ENCODE assay signal across 8 cellular contexts in genomic region chr14:68911594-68912227, GRCh38.
DNase-seq lines count a peak whose midpoint lies in the region; ATAC-seq and TF ChIP-seq lines count a peak whose summit lies in the region.

No MANE protein-coding gene starts in this region.

- no peaks in the 10 kb centered on the region for H3K27me3 Mint-ChIP-seq in naive B cell
- peaks cover 57% of the 10 kb centered on the region for H3K27me3 Mint-ChIP-seq in stimulated activated memory B cell treated with anti-CD40 and anti-IgM and Interleukin-4, amounts not matched to agents 10 μg/mL and 1 μg/mL and 100 μg/mL, for 72 hours

- H3K4me1 ChIP-seq in esophagus muscularis mucosa: peaks cover 10 to 96% (median 92%) of the 10 kb centered on the region in 4 donors

- peaks cover 25 to 58% (median 45%) of the 10 kb centered on the region in 4 donors for H3K36me3 ChIP-seq in esophagus muscularis mucosa

- no peak for TF ChIP-seq POLR2A in esophagus muscularis mucosa (IDR thresholded peaks at IDR 0.05; ENCODE audit: low read depth)

- ATAC-seq in GM18498 (IDR thresholded peaks at IDR 0.05; ENCODE audit: unreplicated experiment) (peak; percentile 69), naive B cell (ENCODE audit: low read depth in 2 of 2) (peak; percentile 86 to 89)
- ATAC-seq in stimulated activated memory B cell treated with anti-CD40 and anti-IgM and Interleukin-4, amounts not matched to agents 10 μg/mL and 1 μg/mL and 100 μg/mL, for 72 hours: peak; percentile 68

- peaks cover 0 to 5% (median 0%) of the 10 kb centered on the region in 7 donors for H3K9me3 Mint-ChIP-seq in naive B cell
- H3K9me3 Mint-ChIP-seq in stimulated activated memory B cell treated with anti-CD40 and anti-IgM and Interleukin-4, amounts not matched to agents 10 μg/mL and 1 μg/mL and 100 μg/mL, for 72 hours: peaks cover 5% of the 10 kb centered on the region

- no peak overlapping the region for H3K27ac Mint-ChIP-seq in naive B cell
- no peak overlapping the region for H3K27ac Mint-ChIP-seq in stimulated activated memory B cell treated with anti-CD40 and anti-IgM and Interleukin-4, amounts not matched to agents 10 μg/mL and 1 μg/mL and 100 μg/mL, for 72 hours

- peak in 2 of 3 experiments; percentile 98 to 99 for TF ChIP-seq CTCF in esophagus muscularis mucosa (IDR thresholded peaks at IDR 0.05)

- no peak for TF ChIP-seq EP300 in esophagus muscularis mucosa (IDR thresholded peaks at IDR 0.05)

- H3K4me1 Mint-ChIP-seq in naive B cell: peaks cover 0 to 13% (median 7%) of the 10 kb centered on the region in 3 donors
- H3K4me1 Mint-ChIP-seq in stimulated activated memory B cell treated with anti-CD40 and anti-IgM and Interleukin-4, amounts not matched to agents 10 μg/mL and 1 μg/mL and 100 μg/mL, for 72 hours: peaks cover 21% of the 10 kb centered on the region

- 31% methylated on average over 12 of the region's 12 CpGs for WGBS in esophagus muscularis mucosa

- H3K36me3 Mint-ChIP-seq in naive B cell: no peaks in the 10 kb centered on the region
- H3K36me3 Mint-ChIP-seq in stimulated activated memory B cell treated with anti-CD40 and anti-IgM and Interleukin-4, amounts not matched to agents 10 μg/mL and 1 μg/mL and 100 μg/mL, for 72 hours: no peaks in the 10 kb centered on the region

- no peaks in the 10 kb centered on the region for H3K27me3 ChIP-seq in esophagus muscularis mucosa

- H3K4me3 Mint-ChIP-seq in naive B cell: no peak overlapping the region
- no peak overlapping the region for H3K4me3 Mint-ChIP-seq in stimulated activated memory B cell treated with anti-CD40 and anti-IgM and Interleukin-4, amounts not matched to agents 10 μg/mL and 1 μg/mL and 100 μg/mL, for 72 hours

- no peaks in the 10 kb centered on the region for H3K9me3 ChIP-seq in esophagus muscularis mucosa

- no peak overlapping the region for H3K4me3 ChIP-seq in esophagus muscularis mucosa

- H3K27ac ChIP-seq in esophagus muscularis mucosa (replicated peaks in 1 of 4): peak overlapping the region; percentile 90 to 98 (median 97)

- DNase-seq in HuH-7 (ENCODE audit: low spot score) (peak; percentile 86), OCI-M1 (lab: John Stamatoyannopoulos, UW) (peak; percentile 77), activated T-cell treated with anti-CD3 and anti-CD28 coated beads for 48 hours (ENCODE audit: low read depth) (peak; percentile 66), esophagus muscularis mucosa (ENCODE audit: extremely low spot score) (no peak), naive B cell (peak; percentile 46), NCI-H1048 (lab: John Stamatoyannopoulos, UW) (no peak)

- intact Hi-C loops in esophagus muscularis mucosa (cut with DNase I): loop anchor here (5.0 to 10.0 kb wide), 3 partner anchors 63 to 196 kb away; partner anchors contain the start of gene ACTN1

Comparison
In these comparisons a context has a peak if more than half of its experiments do, and no peak if none do; other contexts are left out.
1. DNase-seq: peak in HuH-7 (single experiment), OCI-M1 (single experiment), activated T-cell treated with anti-CD3 and anti-CD28 coated beads for 48 hours (single experiment) and naive B cell (single experiment); none in esophagus muscularis mucosa (single experiment) and NCI-H1048 (single experiment).
2. Peak in every context shown above with its lines, with median percentiles within 50 percentile points of each other: ATAC-seq.